In the genomic region with DNA sequence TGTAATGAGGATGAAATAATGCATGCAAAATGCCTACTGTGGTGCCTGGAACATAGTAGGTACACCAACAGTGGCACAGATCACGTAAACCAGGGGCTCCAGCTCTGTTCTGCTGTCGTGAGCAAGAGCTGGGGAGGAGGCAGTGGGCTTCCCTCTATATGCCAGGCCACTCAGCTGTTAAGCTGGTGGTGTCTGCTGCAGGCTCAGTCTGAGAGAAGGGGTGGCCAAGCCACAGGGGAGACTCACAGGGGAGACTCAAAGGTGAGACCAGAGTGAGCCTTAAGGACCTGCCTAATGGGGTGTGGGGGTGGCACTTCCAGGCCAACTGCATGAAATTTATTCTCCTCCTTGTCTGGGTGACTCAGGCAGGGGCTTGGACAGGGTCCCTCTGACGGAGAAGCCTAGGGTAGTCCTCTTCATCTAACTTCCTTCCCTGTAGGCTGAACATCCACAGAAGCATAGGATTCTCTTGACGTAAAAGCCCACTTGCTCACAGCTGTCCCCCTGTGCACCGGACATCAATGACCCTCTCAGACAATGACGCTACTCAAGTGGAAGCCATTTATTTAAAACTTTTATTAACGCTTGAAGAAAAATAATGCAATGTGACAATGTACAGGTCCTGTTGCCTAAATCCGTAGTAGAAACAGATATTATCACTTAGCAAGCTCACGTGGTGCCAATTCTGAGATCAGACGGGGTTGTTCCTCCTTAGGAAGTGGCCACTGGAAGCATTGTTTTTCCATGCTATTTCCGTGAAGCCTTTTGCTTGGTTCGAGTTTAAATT, we compare ENCODE assay signal across 17 cellular contexts. TPM values are rescaled to one million over a fixed set of nuclear protein-coding genes. Genes with fewer than 3 reads are reported as not detected.
DNase-seq lines count a peak whose midpoint lies in the region; ATAC-seq and TF ChIP-seq lines count a peak whose summit lies in the region.
"Had no signal": no experiment of that assay in that cellular context is flagged by ENCODE, and none has a peak within 500 bp of the region (broad histone marks: within the 10 kb centered on the region; RNA-seq: fewer than 3 reads in every experiment).

No MANE protein-coding gene starts in this region.

- no peaks in the 10 kb centered on the region for H3K9me3 ChIP-seq in breast epithelium
- no peaks in the 10 kb centered on the region for H3K9me3 ChIP-seq in upper lobe of left lung
- H3K9me3 ChIP-seq: ascending aorta had no signal

- DNase-seq in MCF 10A (ENCODE audit: unreplicated experiment) = peak; percentile 44
- DNase-seq in breast epithelium (ENCODE audit: low spot score in 2 of 2) = no peak
- DNase-seq in mesenteric fat pad (ENCODE audit: low spot score) = peak; percentile 69
- no peak for DNase-seq in upper lobe of left lung
- DNase-seq in EL = no peak
- DNase-seq: ACHN; activated CD4-positive, alpha-beta T cell treated with anti-CD3 and anti-CD28 coated beads, Interleukin-2, amount 50 U/mL, for 1 hour; activated naive CD4-positive, alpha-beta T cell treated with anti-CD3 and anti-CD28 coated beads, Interleukin-2, amount 10 ng/mL, durations not matched to agents 7 days and 5 days; CD4-positive, alpha-beta memory T cell; foreskin melanocyte; NCI-H1048; NCI-H774; trophoblast cell had no signal

- H3K36me3 Mint-ChIP-seq in MCF 10A (ENCODE audit: insufficient read depth, unreplicated experiment) = peaks cover 45% of the 10 kb centered on the region
- H3K36me3 Mint-ChIP-seq: CD4-positive, alpha-beta memory T cell had no signal

- no peak for ATAC-seq in upper lobe of left lung (ENCODE audit: low FRiP score in 2 of 2)
- ATAC-seq in GM18858 (IDR thresholded peaks at IDR 0.05; ENCODE audit: unreplicated experiment) = no peak
- ATAC-seq in HG03139 (IDR thresholded peaks at IDR 0.05; ENCODE audit: unreplicated experiment) = no peak

- no peak for TF ChIP-seq POLR2A in breast epithelium (IDR thresholded peaks at IDR 0.05)
- TF ChIP-seq POLR2A in upper lobe of left lung (IDR thresholded peaks at IDR 0.05) = no peak

- H3K36me3 ChIP-seq in breast epithelium = no peaks in the 10 kb centered on the region
- H3K36me3 ChIP-seq in upper lobe of left lung = peaks cover 0 to 6% (median 0%) of the 10 kb centered on the region in 4 donors
- H3K36me3 ChIP-seq: ascending aorta had no signal

- H3K4me1 ChIP-seq in breast epithelium = no peaks in the 10 kb centered on the region
- H3K4me1 ChIP-seq in upper lobe of left lung = peaks cover 14 to 34% (median 24%) of the 10 kb centered on the region in 4 donors

- H3K27me3 ChIP-seq in breast epithelium (no peaks in the 10 kb centered on the region), upper lobe of left lung (no peaks in the 10 kb centered on the region)
- H3K27me3 ChIP-seq: ascending aorta had no signal

- H3K27ac Mint-ChIP-seq in MCF 10A (ENCODE audit: low read depth, unreplicated experiment) = peak overlapping the region; percentile 6
- H3K27ac Mint-ChIP-seq: activated naive CD4-positive, alpha-beta T cell treated with anti-CD3 and anti-CD28 coated beads, Interleukin-2, amount 10 ng/mL, durations not matched to agents 7 days and 5 days; CD4-positive, alpha-beta memory T cell had no signal

- no peaks in the 10 kb centered on the region for H3K9me3 Mint-ChIP-seq in MCF 10A (ENCODE audit: unreplicated experiment)
- H3K9me3 Mint-ChIP-seq: activated naive CD4-positive, alpha-beta T cell treated with anti-CD3 and anti-CD28 coated beads, Interleukin-2, amount 10 ng/mL, durations not matched to agents 7 days and 5 days had no signal

- no peak overlapping the region for H3K4me3 ChIP-seq in breast epithelium
- no peak overlapping the region for H3K4me3 ChIP-seq in upper lobe of left lung
- H3K4me3 ChIP-seq: ascending aorta had no signal

- H3K27ac ChIP-seq in breast epithelium (peak overlapping the region in 1 of 2 donors; percentile 21), VCaP (peak overlapping the region; percentile 90), upper lobe of left lung (peak overlapping the region; percentile 31 to 61 (median 57))
- H3K27ac ChIP-seq: ascending aorta had no signal

- H3K27me3 Mint-ChIP-seq in MCF 10A (ENCODE audit: insufficient read depth, unreplicated experiment) = no peaks in the 10 kb centered on the region

- no peak overlapping the region for H3K4me3 Mint-ChIP-seq in MCF 10A (ENCODE audit: unreplicated experiment)
- H3K4me3 Mint-ChIP-seq: activated naive CD4-positive, alpha-beta T cell treated with anti-CD3 and anti-CD28 coated beads, Interleukin-2, amount 10 ng/mL, durations not matched to agents 7 days and 5 days; CD4-positive, alpha-beta memory T cell had no signal

- WGBS in upper lobe of left lung, 2 donors = 66 to 70% methylated on average over 12 of the region's 12 CpGs

- no TSS peak for BruUV-seq in MCF 10A (replicated peaks; lab: Mats Ljungman, UMichigan)

- TF ChIP-seq EP300 in upper lobe of left lung (IDR thresholded peaks at IDR 0.05) = no peak

- H3K4me1 Mint-ChIP-seq in MCF 10A (ENCODE audit: insufficient read depth, unreplicated experiment) = peaks cover 17% of the 10 kb centered on the region
- H3K4me1 Mint-ChIP-seq: activated naive CD4-positive, alpha-beta T cell treated with anti-CD3 and anti-CD28 coated beads, Interleukin-2, amount 10 ng/mL, durations not matched to agents 7 days and 5 days; CD4-positive, alpha-beta memory T cell had no signal

- POLR2A ChIA-PET in MCF 10A (lab: Yijun Ruan, JAX) = interaction anchor here (0.5 to 7.5 kb wide), 5 partner anchors 8 to 558 kb away, joined by 3 to 60 read pairs (median 4); partner anchors contain the start of gene STC2

- CTCF ChIA-PET in MCF 10A (lab: Yijun Ruan, JAX) = interaction anchor here (0.6 to 3.2 kb wide), 4 partner anchors 14 to 227 kb away, joined by 3 to 23 read pairs (median 4); partner anchors contain the start of gene STC2

- no peak for TF ChIP-seq CTCF in MCF 10A (IDR thresholded peaks at IDR 0.05; ENCODE audit: unreplicated experiment)
- TF ChIP-seq CTCF in breast epithelium (IDR thresholded peaks at IDR 0.05) = no peak
- no peak for TF ChIP-seq CTCF in VCaP (conservative IDR thresholded peaks at IDR 0.05)
- no peak for TF ChIP-seq CTCF in upper lobe of left lung (IDR thresholded peaks at IDR 0.05)

- intact Hi-C loops in MCF 10A (cut with micrococcal nuclease) = loop anchor here (5.0 kb wide), 1 partner anchor 258 kb away; no protein-coding TSS in a partner anchor
- intact Hi-C loops in breast epithelium (cut with DNase I; ENCODE audit: low total_unique reads) = no loop called here

RNA-seq across cellular contexts. Expression of gene STC2, which starts 13.9 kb away (rescaled TPM):
- total RNA-seq in MCF 10A (2022) (316 and 414 TPM in 2 replicates), breast epithelium (100 to 1,000 TPM in 2 of 3 donors, 10 to 100 TPM in 1; 12.8 to 502 (median 347) TPM), mesenteric fat pad (15.5 TPM), upper lobe of left lung (10 to 100 TPM in 2 of 6 donors, 1 to 10 TPM in 4; 1.0 to 11.4 (median 6.2) TPM)
- total RNA-seq: CD4-positive, alpha-beta memory T cell had no signal

Comparison
In these comparisons a context has a peak if more than half of its experiments do, and no peak if none do; other contexts are left out.
1. DNase-seq: peak in MCF 10A (single experiment) and mesenteric fat pad (single experiment); none in breast epithelium (0 of 2), upper lobe of left lung (0 of 2) and EL (single experiment).